25 cellular contexts compared by ENCODE assay signal in genomic region chr17:35784895-35785294, GRCh38. TPM values are rescaled to one million over a fixed set of nuclear protein-coding genes. Genes with fewer than 3 reads are reported as not detected.
DNase-seq lines count a peak whose midpoint lies in the region; ATAC-seq and TF ChIP-seq lines count a peak whose summit lies in the region.
"Had no signal": no experiment of that assay in that cellular context is flagged by ENCODE, and none has a peak within 500 bp of the region (broad histone marks: within the 10 kb centered on the region; RNA-seq: fewer than 3 reads in every experiment).

No MANE protein-coding gene starts in this region.

- H4K91ac ChIP-seq in mesenchymal stem cell (ENCODE audit: low read length): peak overlapping the region; percentile 82

- H3K4me1 ChIP-seq in mesenchymal stem cell (ENCODE audit: control insufficient read depth, insufficient read depth, low read depth, low read length) (peaks cover 4% of the 10 kb centered on the region), tibial nerve (peaks cover 3 to 86% (median 52%) of the 10 kb centered on the region in 4 donors)

- H3K36me3 ChIP-seq in mesenchymal stem cell (ENCODE audit: control insufficient read depth in 1 of 2, insufficient read depth in 2 of 2, low read depth in 1 of 2, low read length in 2 of 2): no peaks in the 10 kb centered on the region
- peaks cover 0 to 5% (median 0%) of the 10 kb centered on the region in 3 donors for H3K36me3 ChIP-seq in tibial nerve
- H3K36me3 ChIP-seq: pancreas had no signal

- H3K9ac ChIP-seq in mesenchymal stem cell (ENCODE audit: low read length): no peak overlapping the region

- no peaks in the 10 kb centered on the region for H3K79me1 ChIP-seq in mesenchymal stem cell (replicated peaks; ENCODE audit: low read length, poor library complexity, severe bottlenecking)

- H3K23ac ChIP-seq in mesenchymal stem cell (ENCODE audit: low read length in 2 of 2): no peak overlapping the region

- POLR2A ChIA-PET in activated CD4-positive, alpha-beta memory T cell treated with anti-CD3 and anti-CD28 coated beads for 36 hours (lab: Charles Lee): no interaction called here

- H3K9me3 ChIP-seq in mesenchymal stem cell (ENCODE audit: control insufficient read depth, low read length): no peaks in the 10 kb centered on the region
- no peaks in the 10 kb centered on the region for H3K9me3 ChIP-seq in tibial nerve
- H3K9me3 ChIP-seq in T-helper 17 cell (ENCODE audit: control insufficient read depth, low read length, poor library complexity, severe bottlenecking): no peaks in the 10 kb centered on the region
- H3K9me3 ChIP-seq: pancreas had no signal

- WGBS in mesenchymal stem cell: 96% methylated on average over 1 of the region's 2 CpGs
- 79% methylated on average over 2 of the region's 2 CpGs for WGBS in tibial nerve, 2 donors

- H2AFZ ChIP-seq in mesenchymal stem cell (ENCODE audit: low read depth, low read length): no peak overlapping the region

- CTCF ChIA-PET in activated CD4-positive, alpha-beta memory T cell treated with anti-CD3 and anti-CD28 coated beads for 36 hours (lab: Charles Lee): interaction anchor here (1.8 to 4.2 kb wide), 2 partner anchors 20 to 21 kb away, joined by 5 to 22 read pairs; no protein-coding TSS in a partner anchor

- H3K27ac ChIP-seq in coronary artery (peak overlapping the region; percentile 44 to 79), mesenchymal stem cell (ENCODE audit: low read length, poor library complexity, severe bottlenecking) (no peak overlapping the region), tibial nerve (peak overlapping the region; percentile 61 to 96 (median 81))

- no peak overlapping the region for H2BK120ac ChIP-seq in mesenchymal stem cell (ENCODE audit: low read depth, low read length)

- DNase-seq in NCI-H226: peak; percentile 13
- DNase-seq in coronary artery (ENCODE audit: low spot score): no peak
- no peak for DNase-seq in mesenchymal stem cell
- DNase-seq in tibial nerve (ENCODE audit: low spot score in 2 of 2): no peak
- DNase-seq in activated CD4-positive, alpha-beta memory T cell treated with anti-CD3 and anti-CD28 coated beads for 36 hours: no peak
- DNase-seq in NCI-H2227 (lab: John Stamatoyannopoulos, UW; ENCODE audit: unreplicated experiment): no peak
- no peak for DNase-seq in T-helper 17 cell
- DNase-seq in RPMI8226: no peak
- DNase-seq: activated CD4-positive, alpha-beta T cell treated with anti-CD3 and anti-CD28 coated beads, Interleukin-2, amount 50 U/mL, for 1 hour; activated CD8-positive, alpha-beta memory T cell treated with anti-CD3 and anti-CD28 coated beads, Interleukin-2, amount 50 U/mL, for 4 hours; activated gamma-delta T cell; CD4-positive, alpha-beta T cell; dermis blood vessel endothelial cell; Kasumi-1; NCI-H2081 treated with DMSO at 0.1 percent for 48 hours; NCI-H526; pancreas; stimulated activated naive CD4-positive, alpha-beta T cell; T-helper 1 cell had no signal

- H3K4me3 Mint-ChIP-seq in activated CD4-positive, alpha-beta memory T cell treated with anti-CD3 and anti-CD28 coated beads for 36 hours: no peak overlapping the region
- no peak overlapping the region for H3K4me3 Mint-ChIP-seq in T-helper 17 cell
- H3K4me3 Mint-ChIP-seq: CD4-positive, alpha-beta T cell; natural killer cell treated with Interleukin-12 subunit alpha and Interleukin-12 subunit beta and Interleukin-15 and Interleukin-18, amount 100 ng/mL, for 72 hours had no signal

- H2BK15ac ChIP-seq in mesenchymal stem cell (ENCODE audit: low read depth, poor library complexity, severe bottlenecking): peak overlapping the region; percentile 2

- H3K4ac ChIP-seq in mesenchymal stem cell (ENCODE audit: low read depth in 1 of 2, low read length in 2 of 2): peak overlapping the region; percentile 9 to 69

- peak overlapping the region; percentile 8 to 83 for H2BK12ac ChIP-seq in mesenchymal stem cell (ENCODE audit: low read length in 2 of 2)

- H3K27ac Mint-ChIP-seq in activated CD4-positive, alpha-beta memory T cell treated with anti-CD3 and anti-CD28 coated beads for 36 hours: no peak overlapping the region
- H3K27ac Mint-ChIP-seq in T-helper 17 cell: no peak overlapping the region
- H3K27ac Mint-ChIP-seq: CD4-positive, alpha-beta T cell; natural killer cell treated with Interleukin-12 subunit alpha and Interleukin-12 subunit beta and Interleukin-15 and Interleukin-18, amount 100 ng/mL, for 72 hours had no signal

- peaks cover 3% of the 10 kb centered on the region for H3K4me1 Mint-ChIP-seq in activated CD4-positive, alpha-beta memory T cell treated with anti-CD3 and anti-CD28 coated beads for 36 hours (ENCODE audit: low read depth)
- peaks cover 7% of the 10 kb centered on the region for H3K4me1 Mint-ChIP-seq in T-helper 17 cell

- peak overlapping the region in 1 of 2 experiments; percentile 44 for H3K14ac ChIP-seq in mesenchymal stem cell (ENCODE audit: low read length in 2 of 2)

- H3K9me3 Mint-ChIP-seq in activated CD4-positive, alpha-beta memory T cell treated with anti-CD3 and anti-CD28 coated beads for 36 hours: no peaks in the 10 kb centered on the region
- H3K9me3 Mint-ChIP-seq: CD4-positive, alpha-beta T cell; natural killer cell treated with Interleukin-12 subunit alpha and Interleukin-12 subunit beta and Interleukin-15 and Interleukin-18, amount 100 ng/mL, for 72 hours had no signal

- intact Hi-C loops in activated CD4-positive, alpha-beta memory T cell treated with anti-CD3 and anti-CD28 coated beads for 36 hours (cut with micrococcal nuclease): no loop called here

- no peak overlapping the region for H4K8ac ChIP-seq in mesenchymal stem cell (ENCODE audit: low read length)

- peak overlapping the region; percentile 19 to 54 for H3K18ac ChIP-seq in mesenchymal stem cell (ENCODE audit: low read depth in 1 of 2, low read length in 2 of 2)

- no peak for TF ChIP-seq EP300 in tibial nerve (IDR thresholded peaks at IDR 0.05)

- no peak overlapping the region for H3K4me3 ChIP-seq in coronary artery
- no peak overlapping the region for H3K4me3 ChIP-seq in mesenchymal stem cell (ENCODE audit: insufficient read depth in 1 of 2, low read depth in 1 of 2, low read length in 2 of 2)
- H3K4me3 ChIP-seq in tibial nerve: no peak overlapping the region
- H3K4me3 ChIP-seq: pancreas had no signal

- H2AK5ac ChIP-seq in mesenchymal stem cell (ENCODE audit: low read length, severe bottlenecking): no peak overlapping the region

- no peak overlapping the region for H2BK5ac ChIP-seq in mesenchymal stem cell (ENCODE audit: low read depth, low read length, poor library complexity, severe bottlenecking)

- no peaks in the 10 kb centered on the region for H3K36me3 Mint-ChIP-seq in activated CD4-positive, alpha-beta memory T cell treated with anti-CD3 and anti-CD28 coated beads for 36 hours
- H3K36me3 Mint-ChIP-seq in T-helper 17 cell (ENCODE audit: low read depth): peaks cover 3% of the 10 kb centered on the region
- H3K36me3 Mint-ChIP-seq: natural killer cell treated with Interleukin-12 subunit alpha and Interleukin-12 subunit beta and Interleukin-15 and Interleukin-18, amount 100 ng/mL, for 72 hours had no signal

- H3K27me3 Mint-ChIP-seq in activated CD4-positive, alpha-beta memory T cell treated with anti-CD3 and anti-CD28 coated beads for 36 hours: peaks cover 3% of the 10 kb centered on the region
- peaks cover 41% of the 10 kb centered on the region for H3K27me3 Mint-ChIP-seq in T-helper 17 cell
- H3K27me3 Mint-ChIP-seq: CD4-positive, alpha-beta T cell had no signal

- no peak for ATAC-seq in T-helper 17 cell
- ATAC-seq: HCT116 had no signal

- TF ChIP-seq CTCF in coronary artery (IDR thresholded peaks at IDR 0.05) (no peak), tibial nerve (IDR thresholded peaks at IDR 0.05) (no peak)

- H3K27me3 ChIP-seq in mesenchymal stem cell (ENCODE audit: control insufficient read depth in 1 of 2, insufficient read depth in 1 of 2, low read length in 2 of 2) (peaks cover 25 to 47% of the 10 kb centered on the region in 2 experiments), tibial nerve (no peaks in the 10 kb centered on the region)
- H3K27me3 ChIP-seq: pancreas had no signal

- TF ChIP-seq POLR2A in tibial nerve (IDR thresholded peaks at IDR 0.05): no peak

- H3K4me2 ChIP-seq in mesenchymal stem cell (ENCODE audit: low read length, poor library complexity, severe bottlenecking): no peak overlapping the region

RNA-seq across cellular contexts. Expression of gene MMP28, which starts 10.5 kb away (rescaled TPM):
- 4.8 TPM for polyA plus RNA-seq in mesenchymal stem cell (2013, experiment 1 of 2)
- polyA plus RNA-seq in mesenchymal stem cell (2013, experiment 2 of 2): 4.7 TPM
- total RNA-seq in tibial nerve: 100 to 1,000 TPM in 3 of 4 donors, 10 to 100 TPM in 1; 71.7 to 174 (median 136) TPM
- not detected for total RNA-seq in activated CD4-positive, alpha-beta memory T cell treated with anti-CD3 and anti-CD28 coated beads for 36 hours
- under 1 TPM in 1 of 2 donors, not detected in 1; 0.44 TPM for total RNA-seq in T-helper 17 cell
- total RNA-seq: G401; natural killer cell treated with Interleukin-12 subunit alpha and Interleukin-12 subunit beta and Interleukin-15 and Interleukin-18, amount 100 ng/mL, for 72 hours had no signal

RNA-seq across cellular contexts. Expression of gene C17orf50, which starts 24.2 kb away (rescaled TPM):
- not detected for polyA plus RNA-seq in mesenchymal stem cell (2013, experiment 1 of 2)
- polyA plus RNA-seq in mesenchymal stem cell (2013, experiment 2 of 2): not detected
- total RNA-seq in tibial nerve (not detected), T-helper 17 cell (not detected)
- total RNA-seq in activated CD4-positive, alpha-beta memory T cell treated with anti-CD3 and anti-CD28 coated beads for 36 hours: not detected
- total RNA-seq: CD4-positive, alpha-beta T cell; dermis blood vessel endothelial cell; G401; kidney epithelial cell; mesenteric fat pad; natural killer cell treated with Interleukin-12 subunit alpha and Interleukin-12 subunit beta and Interleukin-15 and Interleukin-18, amount 100 ng/mL, for 72 hours; skeletal muscle tissue had no signal

RNA-seq across cellular contexts. Expression of gene TAF15, which starts 24.4 kb away (rescaled TPM):
- 77.4 TPM for polyA plus RNA-seq in mesenchymal stem cell (2013, experiment 1 of 2)
- polyA plus RNA-seq in mesenchymal stem cell (2013, experiment 2 of 2): 77.5 TPM
- total RNA-seq in tibial nerve (100 to 1,000 TPM in 1 of 4 donors, 10 to 100 TPM in 3; 62.8 to 115 (median 88.4) TPM), T-helper 17 cell (100 to 1,000 TPM; 153 to 165 TPM)
- 100 to 1,000 TPM; 269 to 271 TPM for total RNA-seq in activated CD4-positive, alpha-beta memory T cell treated with anti-CD3 and anti-CD28 coated beads for 36 hours

RNA-seq across cellular contexts. Expression of gene GAS2L2, which starts 31.9 kb away (rescaled TPM):
- polyA plus RNA-seq in mesenchymal stem cell (2013, experiment 1 of 2): not detected
- polyA plus RNA-seq in mesenchymal stem cell (2013, experiment 2 of 2): not detected
- total RNA-seq in tibial nerve (1 to 10 TPM in 3 of 4 donors, under 1 TPM in 1; 0.84 to 1.4 (median 1.1) TPM), T-helper 17 cell (not detected)
- not detected for total RNA-seq in activated CD4-positive, alpha-beta memory T cell treated with anti-CD3 and anti-CD28 coated beads for 36 hours
- total RNA-seq: G401; kidney epithelial cell; natural killer cell treated with Interleukin-12 subunit alpha and Interleukin-12 subunit beta and Interleukin-15 and Interleukin-18, amount 100 ng/mL, for 72 hours; skeletal muscle tissue had no signal

RNA-seq across cellular contexts. Expression of gene RASL10B, which starts 53.5 kb away (rescaled TPM):
- polyA plus RNA-seq in mesenchymal stem cell (2013, experiment 1 of 2): 19.0 TPM
- 18.7 TPM for polyA plus RNA-seq in mesenchymal stem cell (2013, experiment 2 of 2)
- total RNA-seq in tibial nerve (10 to 100 TPM in 3 of 4 donors, 1 to 10 TPM in 1; 8.4 to 25.3 (median 21.9) TPM), T-helper 17 cell (under 1 TPM; 0.10 to 0.50 TPM)
- under 1 TPM; 0.26 to 0.73 TPM for total RNA-seq in activated CD4-positive, alpha-beta memory T cell treated with anti-CD3 and anti-CD28 coated beads for 36 hours

Comparison
In these comparisons a context has a peak if more than half of its experiments do, and no peak if none do; other contexts are left out.
1. RNA of gene MMP28, which starts 10.5 kb away (total RNA-seq): 71.7 to 174 TPM in tibial nerve; 0.44 TPM in T-helper 17 cell and not detected in activated CD4-positive, alpha-beta memory T cell treated with anti-CD3 and anti-CD28 coated beads for 36 hours; every median in the first group is over 10 times any median in the second.